Comparison of ENCODE assay signal across 27 cellular contexts in the genomic region with DNA sequence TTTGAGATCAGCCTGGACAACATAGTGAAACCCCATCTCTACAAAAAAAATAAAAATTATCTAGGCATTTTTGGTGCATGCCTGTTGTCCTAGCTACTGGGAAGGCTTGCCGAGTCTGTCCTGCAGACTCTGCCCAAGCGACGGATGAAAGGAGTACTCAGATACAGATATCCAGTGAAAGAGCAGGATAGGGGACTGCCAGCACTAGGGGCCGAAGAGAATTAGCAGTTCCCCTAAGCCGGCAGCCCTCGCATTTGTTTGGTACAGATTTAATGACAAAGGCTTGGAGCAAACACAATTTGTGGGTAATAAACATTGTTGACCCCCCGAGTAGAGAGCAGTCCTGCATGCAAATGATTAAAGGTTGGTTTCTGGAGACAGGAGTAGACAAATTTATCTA.
"Had no signal": no experiment of that assay in that cellular context is flagged by ENCODE, and none has a peak within 500 bp of the region (broad histone marks: within the 10 kb centered on the region; RNA-seq: fewer than 3 reads in every experiment).

No MANE protein-coding gene starts in this region.

- ATAC-seq: stimulated activated effector memory CD8-positive, alpha-beta T cell treated with anti-CD3 and anti-CD28 coated beads, Interleukin-12 subunit alpha, Interleukin-12 subunit beta, amount 100 ng/mL, for 72 hours; stimulated activated memory B cell treated with anti-CD40 and anti-IgM and Interleukin-4, amounts not matched to agents 10 μg/mL and 1 μg/mL and 100 μg/mL, for 72 hours; stimulated activated naive B cell treated with anti-CD40 and anti-IgM and Interleukin-4, amounts not matched to agents 10 μg/mL and 1 μg/mL and 100 μg/mL, for 72 hours; stimulated activated naive CD8-positive, alpha-beta T cell treated with anti-CD3 and anti-CD28 coated beads, Interleukin-15, amount 100 ng/mL, for 72 hours; stimulated activated naive CD8-positive, alpha-beta T cell treated with anti-CD3 and anti-CD28 coated beads, Interleukin-15, Interleukin-2, amounts not matched to agents 100 U/mL and 50 U/mL, for 24 hours; upper lobe of right lung had no signal

- H3K27me3 ChIP-seq: stomach, suprapubic skin, testis, thyroid gland, tibial nerve, upper lobe of left lung, upper lobe of right lung, uterus, vagina had no signal

- H3K4me3 ChIP-seq: stomach, suprapubic skin, testis, thoracic aorta, thyroid gland, tibial artery, tibial nerve, transverse colon, upper lobe of left lung, upper lobe of right lung, uterus, vagina had no signal

- DNase-seq: stimulated activated CD4-positive, alpha-beta T cell treated with anti-CD3 and anti-CD28 coated beads, Interleukin-2, amount 100 ng/mL, for 48 hours; stimulated activated CD4-positive, alpha-beta T cell treated with anti-CD3 and anti-CD28 coated beads, Interleukin-4, amount 100 ng/mL, for 1 hour; stimulated activated CD4-positive, alpha-beta T cell treated with anti-CD3 and anti-CD28 coated beads, Interleukin-4, amount 100 ng/mL, for 24 hours; stimulated activated CD4-positive, alpha-beta T cell treated with anti-CD3 and anti-CD28 coated beads, Interleukin-4, amount 100 ng/mL, for 4 hours; stimulated activated CD8-positive, alpha-beta memory T cell treated with anti-CD3 and anti-CD28 coated beads, Interleukin-4, amount 100 ng/mL, for 48 hours; stimulated activated naive B cell treated with anti-CD40 and anti-IgM and Interleukin-4, amounts not matched to agents 10 μg/mL and 1 μg/mL and 100 μg/mL, for 72 hours; stimulated activated naive CD4-positive, alpha-beta T cell; stimulated activated naive CD4-positive, alpha-beta T cell treated with Interleukin-2 at 50 U/mL for 16 hours; stimulated activated naive CD8-positive, alpha-beta T cell treated with anti-CD3 and anti-CD28 coated beads, Interleukin-15, amount 100 ng/mL, for 72 hours; stimulated activated naive CD8-positive, alpha-beta T cell treated with anti-CD3 and anti-CD28 coated beads, Interleukin-15, Interleukin-2, amounts not matched to agents 100 U/mL and 50 U/mL, for 24 hours; stomach; substantia nigra; testis; thyroid gland; tibial artery; transverse colon; trophoblast cell; upper lobe of left lung; upper lobe of right lung; uterus had no signal

- H3K9me3 ChIP-seq: suprapubic skin, testis, thoracic aorta, thyroid gland, tibial artery, tibial nerve, upper lobe of left lung, upper lobe of right lung, uterus, vagina had no signal

- H3K27ac ChIP-seq: stomach, suprapubic skin, testis, thoracic aorta, thyroid gland, tibial artery, tibial nerve, transverse colon, upper lobe of left lung, upper lobe of right lung, uterus, vagina had no signal

- H3K4me1 ChIP-seq: upper lobe of right lung, uterus had no signal

- FAIRE-seq: urothelium cell line had no signal

- H3K36me3 ChIP-seq: stomach, suprapubic skin, thoracic aorta, thyroid gland, tibial artery, tibial nerve, transverse colon, upper lobe of left lung, upper lobe of right lung, uterus, vagina had no signal
